ENCODE assay signal across 8 cellular contexts in the genomic region with DNA sequence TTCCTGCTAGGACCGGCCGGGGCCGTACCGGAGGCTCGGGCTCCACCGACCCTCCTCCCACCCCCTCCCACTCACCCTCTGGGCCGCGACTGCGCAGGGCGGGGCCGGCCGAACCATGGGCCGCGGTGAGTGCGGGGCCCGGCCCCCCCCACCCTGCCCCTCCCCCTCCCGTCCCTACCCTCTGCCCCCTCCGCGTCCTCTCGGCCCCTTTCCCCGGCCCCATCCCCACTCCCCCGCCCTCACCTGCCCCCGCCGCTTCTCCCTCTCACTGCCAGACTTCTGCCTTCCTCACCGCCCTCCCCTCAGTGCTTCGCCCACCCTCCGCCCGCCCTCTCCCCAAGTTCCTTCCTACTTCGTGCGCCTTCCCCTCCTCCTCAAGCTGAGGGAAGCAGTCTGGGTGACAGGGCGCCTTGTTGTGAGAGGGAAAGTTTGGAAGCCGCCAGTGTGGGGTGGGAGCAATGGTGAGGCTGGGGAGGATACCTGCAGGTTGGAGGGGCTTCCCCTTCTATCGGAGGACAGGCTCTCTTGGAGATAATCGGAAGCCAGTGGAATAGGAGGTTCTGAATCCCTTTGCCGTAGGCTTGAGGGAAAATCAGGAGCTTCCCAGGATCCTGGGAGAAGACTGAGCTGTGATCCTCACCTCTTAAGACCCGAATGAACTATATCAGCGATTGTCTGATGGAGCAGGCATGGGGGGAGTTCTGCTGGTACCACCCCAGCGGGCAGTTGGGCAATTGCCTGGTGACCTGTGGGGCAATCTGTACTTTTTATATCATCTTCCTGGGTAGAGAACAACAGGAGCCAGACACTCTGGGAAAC.
DNase-seq lines count a peak whose midpoint lies in the region; ATAC-seq, FAIRE-seq and TF ChIP-seq lines count a peak whose summit lies in the region.

No MANE protein-coding gene starts in this region.

- H3K27ac ChIP-seq in subcutaneous abdominal adipose tissue (ENCODE audit: low read depth, low read length): peak overlapping the region; percentile 93

- H3K79me2 ChIP-seq in Loucy (ENCODE audit: insufficient read depth, low read length): peaks cover 66% of the 10 kb centered on the region

- H3K9ac ChIP-seq in Loucy (ENCODE audit: low read depth, low read length, poor library complexity, severe bottlenecking) (peak overlapping the region; percentile 92), subcutaneous abdominal adipose tissue (ENCODE audit: low read length in 5 of 5) (peak overlapping the region; percentile 75 to 91 (median 83))

- 0 out of 2 replicates have a peak, but pooled peaks have one; percentile 14 for TF ChIP-seq CTCF in Loucy (conservative IDR thresholded peaks at IDR 0.05; ENCODE audit: low read length)
- TF ChIP-seq CTCF in WI38 (IDR thresholded peaks at IDR 0.05; ENCODE audit: low read depth, low read length): no peak
- no peak for TF ChIP-seq CTCF in D721Med (IDR thresholded peaks at IDR 0.05; ENCODE audit: insufficient read depth, missing control alignments)

- H3K4me3 ChIP-seq in Loucy (ENCODE audit: low read length, poor library complexity, severe bottlenecking) (peak overlapping the region; percentile 94), WI38 (ENCODE audit: low read depth, low read length) (peak overlapping the region; percentile 85), subcutaneous abdominal adipose tissue (ENCODE audit: low read depth in 1 of 5, low read length in 5 of 5) (peak overlapping the region; percentile 70 to 97 (median 82))

- FAIRE-seq in D721Med (lab: Jason Lieb, UNC): no peak

- no peak for ATAC-seq in HG03378 (IDR thresholded peaks at IDR 0.05; ENCODE audit: unreplicated experiment)

- no peaks in the 10 kb centered on the region for H3K9me2 ChIP-seq in Loucy (replicated peaks; ENCODE audit: low read depth, low read length)

- H4K20me1 ChIP-seq in Loucy (ENCODE audit: insufficient read depth, low read length, poor library complexity, severe bottlenecking): peaks cover 52% of the 10 kb centered on the region

- no peaks in the 10 kb centered on the region for H3K9me3 ChIP-seq in Loucy (ENCODE audit: insufficient read depth, low read depth, low read length)
- H3K9me3 ChIP-seq in subcutaneous abdominal adipose tissue (ENCODE audit: control insufficient read depth in 5 of 5, low read length in 5 of 5): no peaks in the 10 kb centered on the region

- no peaks in the 10 kb centered on the region for H3K27me3 ChIP-seq in Loucy (ENCODE audit: insufficient read depth, low read length, poor library complexity, severe bottlenecking)
- no peaks in the 10 kb centered on the region for H3K27me3 ChIP-seq in subcutaneous abdominal adipose tissue (ENCODE audit: control insufficient read depth in 5 of 5, insufficient read depth in 4 of 5, low read length in 5 of 5)

- H2AFZ ChIP-seq in Loucy (ENCODE audit: low read length): no peak overlapping the region

- H3K4me2 ChIP-seq in Loucy (ENCODE audit: low read depth, low read length, poor library complexity, severe bottlenecking): peak overlapping the region; percentile 92

- H3K36me3 ChIP-seq in Loucy (ENCODE audit: insufficient read depth, low read length) (peaks cover 15% of the 10 kb centered on the region; the same call in 1 of the 2 replicates), subcutaneous abdominal adipose tissue (ENCODE audit: control insufficient read depth in 5 of 5, insufficient read depth in 5 of 5, low read length in 5 of 5) (peaks cover 0 to 41% (median 40%) of the 10 kb centered on the region in 5 donors)

- H3K4me1 ChIP-seq in Loucy (ENCODE audit: insufficient read depth, low read length, poor library complexity, severe bottlenecking) (peaks cover 52% of the 10 kb centered on the region), subcutaneous abdominal adipose tissue (ENCODE audit: control insufficient read depth in 5 of 5, insufficient read depth in 5 of 5, low read length in 5 of 5) (peaks cover 23 to 62% (median 59%) of the 10 kb centered on the region in 5 donors)

- DNase-seq in COR-L47 (lab: John Stamatoyannopoulos, UW) (peak; percentile 19), medulla oblongata (ENCODE audit: extremely low spot score) (peak; percentile 77), D721Med (ENCODE audit: insufficient read length, low spot score) (no peak)
- DNase-seq in effector CD8-positive, alpha-beta T cell (lab: John Stamatoyannopoulos, UW): peak; percentile 55

- H3F3A ChIP-seq in Loucy (ENCODE audit: low read depth): peaks cover 15% of the 10 kb centered on the region
